27 cellular contexts compared by ENCODE assay signal in the genomic region with DNA sequence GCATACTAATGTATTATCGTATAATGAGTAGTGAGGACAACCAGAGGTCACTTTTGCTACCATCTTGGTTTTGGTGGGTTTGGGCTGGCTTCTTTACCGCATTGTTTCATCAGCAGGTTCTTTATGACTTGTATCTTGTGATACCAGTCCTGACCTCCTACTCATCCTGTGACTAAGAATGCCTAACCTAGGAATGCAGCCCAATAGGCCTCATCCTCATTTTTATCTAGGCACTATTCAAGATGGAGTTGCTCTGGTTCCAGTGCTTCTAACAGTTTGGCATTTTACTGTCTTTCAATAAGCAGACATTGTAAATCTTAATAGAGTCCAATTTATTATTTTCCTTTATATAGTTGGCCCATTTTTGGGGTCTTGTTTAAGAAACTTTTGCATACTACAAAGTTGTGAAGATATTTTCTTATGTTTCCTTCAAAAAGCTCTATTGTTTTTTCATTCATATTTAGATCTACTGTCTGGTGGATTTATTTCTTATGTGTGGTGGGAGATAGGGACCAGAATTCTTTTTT.
"Had no signal": no experiment of that assay in that cellular context is flagged by ENCODE, and none has a peak within 500 bp of the region (broad histone marks: within the 10 kb centered on the region; RNA-seq: fewer than 3 reads in every experiment).

No MANE protein-coding gene starts in this region.

- H3K27me3 ChIP-seq: ascending aorta, body of pancreas, cardiac muscle cell, MG63, SJSA1 had no signal

- H3K4me1 Mint-ChIP-seq: activated CD4-positive, alpha-beta T cell treated with anti-CD3 and anti-CD28 coated beads, Interleukin-2, amount 10 ng/mL, durations not matched to agents 7 days and 5 days; activated naive CD8-positive, alpha-beta T cell treated with anti-CD3 and anti-CD28 coated beads, Interleukin-2, amount 10 ng/mL, durations not matched to agents 7 days and 5 days had no signal

- H3K27ac Mint-ChIP-seq: activated CD4-positive, alpha-beta memory T cell treated with anti-CD3 and anti-CD28 coated beads for 36 hours; activated CD4-positive, alpha-beta T cell treated with anti-CD3 and anti-CD28 coated beads, Interleukin-2, amount 10 ng/mL, durations not matched to agents 7 days and 5 days; activated naive CD8-positive, alpha-beta T cell treated with anti-CD3 and anti-CD28 coated beads, Interleukin-2, amount 10 ng/mL, durations not matched to agents 7 days and 5 days; activated T-cell treated with anti-CD3 and anti-CD28 coated beads, Interleukin-2, amount 50 U/mL, for 72 hours; T-helper 1 cell treated with Interleukin-12 subunit alpha and Interleukin-12 subunit beta and Interleukin-4 antibody, amounts not matched to agents 30 μg/mL and 1 μg/mL, for 36 hours had no signal

- H3K9me3 ChIP-seq: ascending aorta, body of pancreas, SJSA1 had no signal

- H3K9me3 Mint-ChIP-seq: activated naive CD8-positive, alpha-beta T cell treated with anti-CD3 and anti-CD28 coated beads, Interleukin-2, amount 10 ng/mL, durations not matched to agents 7 days and 5 days had no signal

- H3K4me3 Mint-ChIP-seq: activated CD4-positive, alpha-beta memory T cell treated with anti-CD3 and anti-CD28 coated beads for 36 hours; activated CD4-positive, alpha-beta T cell treated with anti-CD3 and anti-CD28 coated beads, Interleukin-2, amount 10 ng/mL, durations not matched to agents 7 days and 5 days; activated naive CD8-positive, alpha-beta T cell treated with anti-CD3 and anti-CD28 coated beads, Interleukin-2, amount 10 ng/mL, durations not matched to agents 7 days and 5 days; activated T-cell treated with anti-CD3 and anti-CD28 coated beads, Interleukin-2, amount 50 U/mL, for 72 hours; T-helper 1 cell treated with Interleukin-12 subunit alpha and Interleukin-12 subunit beta and Interleukin-4 antibody, amounts not matched to agents 30 μg/mL and 1 μg/mL, for 36 hours had no signal

- H3K4me1 ChIP-seq: ascending aorta, SJSA1 had no signal

- H3K36me3 Mint-ChIP-seq: activated CD4-positive, alpha-beta memory T cell treated with anti-CD3 and anti-CD28 coated beads for 36 hours; activated naive CD8-positive, alpha-beta T cell treated with anti-CD3 and anti-CD28 coated beads, Interleukin-2, amount 10 ng/mL, durations not matched to agents 7 days and 5 days had no signal

- H3K4me3 ChIP-seq: ascending aorta, body of pancreas, cardiac muscle cell, MG63, SJSA1 had no signal

- DNase-seq: activated CD4-positive, alpha-beta memory T cell treated with anti-CD3 and anti-CD28 coated beads for 36 hours; activated CD4-positive, alpha-beta T cell treated with anti-CD3 and anti-CD28 coated beads, Interleukin-2, amount 10 ng/mL, durations not matched to agents 7 days and 5 days; activated CD4-positive, CD25-positive, alpha-beta regulatory T cell; activated naive CD4-positive, alpha-beta T cell treated with anti-CD3 and anti-CD28 coated beads, Interleukin-2, amount 50 U/mL, for 16 hours; activated naive CD8-positive, alpha-beta T cell treated with anti-CD3 and anti-CD28 coated beads, Interleukin-2, amount 10 ng/mL, durations not matched to agents 7 days and 5 days; activated T-cell treated with anti-CD3 and anti-CD28 coated beads for 4 hours; activated T-cell treated with anti-CD3 and anti-CD28 coated beads, Interleukin-2, amount 50 U/mL, for 72 hours; amniotic stem cell; body of pancreas; MG63; MV-4-11; NCI-H1092 treated with DMSO at 0.1 percent for 48 hours; NCI-H1417 treated with DMSO at 0.1 percent for 48 hours; NCI-H1694; NCI-H2029; NCI-H2107; NCI-H2171 treated with DMSO at 0.1 percent for 48 hours; NCI-H226; NCI-H526 treated with DMSO at 0.1 percent for 48 hours; NCI-H82; SHP77; SW 1271 had no signal

- H3K36me3 ChIP-seq: ascending aorta, cardiac muscle cell, MG63, SJSA1 had no signal

- ATAC-seq: activated T-cell treated with anti-CD3 and anti-CD28 coated beads, Interleukin-2, amount 50 U/mL, for 72 hours; SK-N-SH treated with all-trans-retinoic acid at 6 μM for 48 hours had no signal

- H3K27ac ChIP-seq: ascending aorta, cardiac muscle cell, SJSA1 had no signal
